ENCODE assay signal across 14 cellular contexts in the genomic region with DNA sequence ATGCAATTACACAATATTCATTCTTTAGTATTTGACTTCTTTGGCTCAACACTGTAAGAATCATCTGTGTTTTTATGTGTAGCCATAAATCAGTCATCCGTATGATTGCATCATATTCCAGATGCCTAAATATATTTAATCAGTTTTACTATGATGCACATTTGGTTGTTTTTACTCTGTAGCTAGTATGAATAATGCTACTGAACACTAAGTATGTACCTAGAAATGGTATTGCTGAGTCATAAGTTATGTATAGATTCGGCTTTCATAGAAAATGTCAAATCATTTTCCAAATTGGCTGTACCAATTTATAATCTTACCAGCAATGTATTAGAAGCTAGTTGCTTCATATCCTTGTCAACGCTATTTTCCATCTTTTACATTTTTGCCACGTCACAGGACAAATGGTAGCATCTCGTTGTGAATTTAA.
DNase-seq lines count a peak whose midpoint lies in the region; ATAC-seq and TF ChIP-seq lines count a peak whose summit lies in the region.
"Had no signal": no experiment of that assay in that cellular context is flagged by ENCODE, and none has a peak within 500 bp of the region (broad histone marks: within the 10 kb centered on the region; RNA-seq: fewer than 3 reads in every experiment).

No MANE protein-coding gene starts in this region.

- CTCF ChIA-PET in activated naive CD4-positive, alpha-beta T cell treated with anti-CD3 and anti-CD28 coated beads for 36 hours (lab: Charles Lee): no interaction called here

- H3K36me3 Mint-ChIP-seq in activated naive CD4-positive, alpha-beta T cell treated with anti-CD3 and anti-CD28 coated beads, Interleukin-2, amount 50 U/mL, for 72 hours: peaks cover 16 to 31% of the 10 kb centered on the region in 2 donors
- peaks cover 5% of the 10 kb centered on the region for H3K36me3 Mint-ChIP-seq in activated naive CD4-positive, alpha-beta T cell treated with anti-CD3 and anti-CD28 coated beads for 36 hours (ENCODE audit: low read depth)

- H3K4me3 ChIP-seq in cardiac fibroblast (replicated peaks in 1 of 2; ENCODE audit: low read depth in 2 of 2, low read length in 2 of 2) (no peak overlapping the region), skeletal muscle satellite cell (ENCODE audit: low read length) (no peak overlapping the region)
- H3K4me3 ChIP-seq: SJSA1, tibial nerve had no signal

- H3K4me1 ChIP-seq in skeletal muscle satellite cell (ENCODE audit: control insufficient read depth, insufficient read depth, low read length): peaks cover 10% of the 10 kb centered on the region
- H3K4me1 ChIP-seq: tibial nerve had no signal

- H3K4me2 ChIP-seq in skeletal muscle satellite cell (ENCODE audit: low read length): peak overlapping the region; percentile 23

- no peaks in the 10 kb centered on the region for H3K36me3 ChIP-seq in skeletal muscle satellite cell (ENCODE audit: insufficient read depth, low read length)
- H3K36me3 ChIP-seq: SJSA1, tibial nerve had no signal

- no peak overlapping the region for H3K27ac Mint-ChIP-seq in activated naive CD4-positive, alpha-beta T cell treated with anti-CD3 and anti-CD28 coated beads, Interleukin-2, amount 50 U/mL, for 72 hours
- no peak overlapping the region for H3K27ac Mint-ChIP-seq in activated naive CD4-positive, alpha-beta T cell treated with anti-CD3 and anti-CD28 coated beads for 36 hours
- H3K27ac Mint-ChIP-seq: activated CD4-positive, alpha-beta memory T cell treated with anti-CD3 and anti-CD28 coated beads for 36 hours; nephron had no signal

- H3K9me3 Mint-ChIP-seq in activated naive CD4-positive, alpha-beta T cell treated with anti-CD3 and anti-CD28 coated beads, Interleukin-2, amount 50 U/mL, for 72 hours: peaks cover 22 to 39% of the 10 kb centered on the region in 2 donors
- H3K9me3 Mint-ChIP-seq in activated naive CD4-positive, alpha-beta T cell treated with anti-CD3 and anti-CD28 coated beads for 36 hours: peaks cover 18% of the 10 kb centered on the region

- H3K4me3 Mint-ChIP-seq in activated naive CD4-positive, alpha-beta T cell treated with anti-CD3 and anti-CD28 coated beads for 36 hours: no peak overlapping the region
- H3K4me3 Mint-ChIP-seq: activated CD4-positive, alpha-beta memory T cell treated with anti-CD3 and anti-CD28 coated beads for 36 hours; nephron had no signal

- no peak for TF ChIP-seq CTCF in cardiac fibroblast (IDR thresholded peaks at IDR 0.05; ENCODE audit: low read depth, low read length)

- H3K27me3 Mint-ChIP-seq in activated naive CD4-positive, alpha-beta T cell treated with anti-CD3 and anti-CD28 coated beads for 36 hours (ENCODE audit: low read depth): no peaks in the 10 kb centered on the region

- intact Hi-C loops in activated naive CD4-positive, alpha-beta T cell treated with anti-CD3 and anti-CD28 coated beads for 36 hours (cut with micrococcal nuclease): loop anchor here (1.0 to 5.0 kb wide), 4 partner anchors 109 to 309 kb away; partner anchors contain the start of gene CHCHD3

- H3K27me3 ChIP-seq in skeletal muscle satellite cell (ENCODE audit: control insufficient read depth, insufficient read depth, low read length): no peaks in the 10 kb centered on the region
- H3K27me3 ChIP-seq: SJSA1, tibial nerve had no signal

- ATAC-seq in activated naive CD4-positive, alpha-beta T cell treated with anti-CD3 and anti-CD28 coated beads, Interleukin-2, amount 50 U/mL, for 72 hours: peak; percentile 29 to 92
- ATAC-seq in GM21526 (IDR thresholded peaks at IDR 0.05; ENCODE audit: low FRiP score, unreplicated experiment): no peak

- H3K9ac ChIP-seq in skeletal muscle satellite cell (ENCODE audit: low read depth, low read length): no peak overlapping the region

- H3K9me3 ChIP-seq in skeletal muscle satellite cell (replicated peaks; ENCODE audit: low read length): peaks cover 4% of the 10 kb centered on the region

- no peak for DNase-seq in activated naive CD4-positive, alpha-beta T cell treated with anti-CD3 and anti-CD28 coated beads, Interleukin-2, amount 50 U/mL, for 72 hours (ENCODE audit: low spot score in 2 of 2)
- no peak for DNase-seq in activated naive CD4-positive, alpha-beta T cell treated with anti-CD3 and anti-CD28 coated beads for 36 hours
- DNase-seq in MV-4-11 (lab: John Stamatoyannopoulos, UW) (peak; percentile 5), cardiac fibroblast (ENCODE audit: low read depth in 2 of 2) (peak; percentile 64 to 81), pons (ENCODE audit: low spot score) (no peak), AG08396 (ENCODE audit: low spot score) (no peak)
- DNase-seq: activated CD4-positive, alpha-beta memory T cell treated with anti-CD3 and anti-CD28 coated beads for 36 hours; NCI-H1048; stimulated activated CD4-positive, alpha-beta T cell treated with anti-CD3 and anti-CD28 coated beads, Interleukin-4, amount 100 ng/mL, for 24 hours had no signal

- H3K4me1 Mint-ChIP-seq in activated naive CD4-positive, alpha-beta T cell treated with anti-CD3 and anti-CD28 coated beads for 36 hours (ENCODE audit: low read depth): peaks cover 39% of the 10 kb centered on the region
- H3K4me1 Mint-ChIP-seq: nephron had no signal

Comparison
In these comparisons a context has a peak if more than half of its experiments do, and no peak if none do; other contexts are left out.
1. DNase-seq: peak in MV-4-11 (single experiment) and cardiac fibroblast (2 of 2); none in activated naive CD4-positive, alpha-beta T cell treated with anti-CD3 and anti-CD28 coated beads, Interleukin-2, amount 50 U/mL, for 72 hours (0 of 2), activated naive CD4-positive, alpha-beta T cell treated with anti-CD3 and anti-CD28 coated beads for 36 hours (single experiment), pons (single experiment) and AG08396 (single experiment).